In the genomic region with DNA sequence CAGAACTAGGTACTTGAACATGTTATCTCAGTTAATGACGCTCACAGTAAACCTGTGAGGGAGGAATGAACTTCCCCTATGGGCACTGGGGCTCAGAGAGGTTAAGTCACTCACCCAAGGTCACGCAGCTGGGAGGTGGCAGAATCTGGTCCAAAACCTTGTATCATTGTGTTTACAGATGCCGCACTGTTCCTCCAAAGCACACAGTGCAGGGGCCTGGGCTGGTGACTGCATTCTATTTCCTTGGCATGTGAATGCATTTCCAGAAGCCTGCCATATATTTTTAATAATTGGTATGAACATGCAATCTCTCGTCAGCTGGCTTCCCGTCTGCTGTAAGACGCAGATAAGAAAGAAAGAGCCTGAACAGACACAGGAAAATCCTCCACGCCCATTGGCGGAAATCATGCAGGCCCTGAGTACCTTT, we compare ENCODE assay signal across 1 cellular context.
A peak's percentile ranks its signal among the peaks of the same experiment; 100 is the strongest.
TF ChIP-seq lines count a peak whose summit lies in the region.

No MANE protein-coding gene starts in this region.

TF ChIP-seq in K562, 482 proteins besides CTCF, POLR2A, EP300 and RAD21 (continued from another document and continues in another):
- TF ChIP-seq, protein P1, sequence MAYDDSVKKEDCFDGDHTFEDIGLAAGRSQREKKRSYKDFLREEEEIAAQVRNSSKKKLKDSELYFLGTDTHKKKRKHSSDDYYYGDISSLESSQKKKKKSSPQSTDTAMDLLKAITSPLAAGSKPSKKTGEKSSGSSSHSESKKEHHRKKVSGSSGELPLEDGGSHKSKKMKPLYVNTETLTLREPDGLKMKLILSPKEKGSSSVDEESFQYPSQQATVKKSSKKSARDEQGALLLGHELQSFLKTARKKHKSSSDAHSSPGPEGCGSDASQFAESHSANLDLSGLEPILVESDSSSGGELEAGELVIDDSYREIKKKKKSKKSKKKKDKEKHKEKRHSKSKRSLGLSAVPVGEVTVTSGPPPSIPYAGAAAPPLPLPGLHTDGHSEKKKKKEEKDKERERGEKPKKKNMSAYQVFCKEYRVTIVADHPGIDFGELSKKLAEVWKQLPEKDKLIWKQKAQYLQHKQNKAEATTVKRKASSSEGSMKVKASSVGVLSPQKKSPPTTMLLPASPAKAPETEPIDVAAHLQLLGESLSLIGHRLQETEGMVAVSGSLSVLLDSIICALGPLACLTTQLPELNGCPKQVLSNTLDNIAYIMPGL (CRISPR knock-in tag; IDR thresholded peaks at IDR 0.05), result no peak
- TF ChIP-seq ZBTB17 (CRISPR knock-in tag; IDR thresholded peaks at IDR 0.05), result no peak
- TF ChIP-seq, protein P2, sequence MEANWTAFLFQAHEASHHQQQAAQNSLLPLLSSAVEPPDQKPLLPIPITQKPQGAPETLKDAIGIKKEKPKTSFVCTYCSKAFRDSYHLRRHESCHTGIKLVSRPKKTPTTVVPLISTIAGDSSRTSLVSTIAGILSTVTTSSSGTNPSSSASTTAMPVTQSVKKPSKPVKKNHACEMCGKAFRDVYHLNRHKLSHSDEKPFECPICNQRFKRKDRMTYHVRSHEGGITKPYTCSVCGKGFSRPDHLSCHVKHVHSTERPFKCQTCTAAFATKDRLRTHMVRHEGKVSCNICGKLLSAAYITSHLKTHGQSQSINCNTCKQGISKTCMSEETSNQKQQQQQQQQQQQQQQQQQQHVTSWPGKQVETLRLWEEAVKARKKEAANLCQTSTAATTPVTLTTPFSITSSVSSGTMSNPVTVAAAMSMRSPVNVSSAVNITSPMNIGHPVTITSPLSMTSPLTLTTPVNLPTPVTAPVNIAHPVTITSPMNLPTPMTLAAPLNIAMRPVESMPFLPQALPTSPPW (CRISPR knock-in tag; IDR thresholded peaks at IDR 0.05), result no peak
- TF ChIP-seq HMGN3 (IDR thresholded peaks at IDR 0.05; ENCODE audit: borderline replicate concordance, extremely low read depth, insufficient read length, low read depth, low read length), result no peak
- TF ChIP-seq ZBTB8A (IDR thresholded peaks at IDR 0.05; ENCODE audit: partially characterized antibody), result no peak
- TF ChIP-seq CREM (IDR thresholded peaks at IDR 0.05; ENCODE audit: low read depth), result no peak
- no peak for TF ChIP-seq POLR3G (IDR thresholded peaks at IDR 0.05; ENCODE audit: extremely low read depth, insufficient read length, insufficient replicate concordance)
- TF ChIP-seq PCBP1 (IDR thresholded peaks at IDR 0.05; ENCODE audit: low read depth, low read length, poor library complexity, severe bottlenecking), result no peak
- no peak for TF ChIP-seq HSF4 (CRISPR knock-in tag; IDR thresholded peaks at IDR 0.05; ENCODE audit: borderline replicate concordance)
- TF ChIP-seq, protein P3, sequence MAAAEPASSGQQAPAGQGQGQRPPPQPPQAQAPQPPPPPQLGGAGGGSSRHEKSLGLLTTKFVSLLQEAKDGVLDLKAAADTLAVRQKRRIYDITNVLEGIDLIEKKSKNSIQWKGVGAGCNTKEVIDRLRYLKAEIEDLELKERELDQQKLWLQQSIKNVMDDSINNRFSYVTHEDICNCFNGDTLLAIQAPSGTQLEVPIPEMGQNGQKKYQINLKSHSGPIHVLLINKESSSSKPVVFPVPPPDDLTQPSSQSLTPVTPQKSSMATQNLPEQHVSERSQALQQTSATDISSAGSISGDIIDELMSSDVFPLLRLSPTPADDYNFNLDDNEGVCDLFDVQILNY (CRISPR knock-in tag; IDR thresholded peaks at IDR 0.05), result no peak
- TF ChIP-seq ZNF586 (CRISPR knock-in tag; conservative IDR thresholded peaks at IDR 0.05), result no peak
- TF ChIP-seq ZNF311 (CRISPR knock-in tag; IDR thresholded peaks at IDR 0.05), result no peak
- peak; percentile 47 to 71; a peak in 2 of 4 replicates for TF ChIP-seq TRIM24 (IDR thresholded peaks at IDR 0.05)
- TF ChIP-seq DMBX1 (CRISPR knock-in tag; IDR thresholded peaks at IDR 0.05; ENCODE audit: borderline replicate concordance), result 0 out of 2 replicates have a peak, but pooled peaks have one; percentile 14
- TF ChIP-seq RCOR1 (IDR thresholded peaks at IDR 0.05; ENCODE audit: borderline replicate concordance in 1 of 2, low read depth in 2 of 2, low read length in 2 of 2), result peak; percentile 27 to 54; a peak in 2 of 4 replicates
- TF ChIP-seq, protein P4, sequence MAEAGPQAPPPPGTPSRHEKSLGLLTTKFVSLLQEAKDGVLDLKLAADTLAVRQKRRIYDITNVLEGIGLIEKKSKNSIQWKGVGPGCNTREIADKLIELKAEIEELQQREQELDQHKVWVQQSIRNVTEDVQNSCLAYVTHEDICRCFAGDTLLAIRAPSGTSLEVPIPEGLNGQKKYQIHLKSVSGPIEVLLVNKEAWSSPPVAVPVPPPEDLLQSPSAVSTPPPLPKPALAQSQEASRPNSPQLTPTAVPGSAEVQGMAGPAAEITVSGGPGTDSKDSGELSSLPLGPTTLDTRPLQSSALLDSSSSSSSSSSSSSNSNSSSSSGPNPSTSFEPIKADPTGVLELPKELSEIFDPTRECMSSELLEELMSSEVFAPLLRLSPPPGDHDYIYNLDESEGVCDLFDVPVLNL (CRISPR knock-in tag; IDR thresholded peaks at IDR 0.05; ENCODE audit: low read depth), result no peak
- TF ChIP-seq DNMT1 (IDR thresholded peaks at IDR 0.05), result no peak
- no peak for TF ChIP-seq HOXB6 (CRISPR knock-in tag; IDR thresholded peaks at IDR 0.05; ENCODE audit: borderline replicate concordance)
- TF ChIP-seq, protein P5, sequence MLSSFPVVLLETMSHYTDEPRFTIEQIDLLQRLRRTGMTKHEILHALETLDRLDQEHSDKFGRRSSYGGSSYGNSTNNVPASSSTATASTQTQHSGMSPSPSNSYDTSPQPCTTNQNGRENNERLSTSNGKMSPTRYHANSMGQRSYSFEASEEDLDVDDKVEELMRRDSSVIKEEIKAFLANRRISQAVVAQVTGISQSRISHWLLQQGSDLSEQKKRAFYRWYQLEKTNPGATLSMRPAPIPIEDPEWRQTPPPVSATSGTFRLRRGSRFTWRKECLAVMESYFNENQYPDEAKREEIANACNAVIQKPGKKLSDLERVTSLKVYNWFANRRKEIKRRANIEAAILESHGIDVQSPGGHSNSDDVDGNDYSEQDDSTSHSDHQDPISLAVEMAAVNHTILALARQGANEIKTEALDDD (IDR thresholded peaks at IDR 0.05), result no peak
- no peak for TF ChIP-seq ZNF143 (CRISPR knock-in tag; IDR thresholded peaks at IDR 0.05)
- TF ChIP-seq ZNF263 (CRISPR knock-in tag; IDR thresholded peaks at IDR 0.05; ENCODE audit: borderline replicate concordance), result no peak
- TF ChIP-seq, protein P6, sequence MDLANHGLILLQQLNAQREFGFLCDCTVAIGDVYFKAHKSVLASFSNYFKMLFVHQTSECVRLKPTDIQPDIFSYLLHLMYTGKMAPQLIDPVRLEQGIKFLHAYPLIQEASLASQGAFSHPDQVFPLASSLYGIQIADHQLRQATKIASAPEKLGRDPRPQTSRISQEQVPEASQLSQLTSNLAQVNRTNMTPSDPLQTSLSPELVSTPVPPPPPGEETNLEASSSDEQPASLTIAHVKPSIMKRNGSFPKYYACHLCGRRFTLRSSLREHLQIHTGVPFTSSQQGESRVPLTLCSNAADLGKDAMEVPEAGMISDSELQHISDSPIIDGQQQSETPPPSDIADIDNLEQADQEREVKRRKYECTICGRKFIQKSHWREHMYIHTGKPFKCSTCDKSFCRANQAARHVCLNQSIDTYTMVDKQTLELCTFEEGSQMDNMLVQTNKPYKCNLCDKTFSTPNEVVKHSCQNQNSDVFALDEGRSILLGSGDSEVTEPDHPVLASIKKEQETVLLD (IDR thresholded peaks at IDR 0.05), result no peak
- peak; percentile 97 for TF ChIP-seq HDAC2 (IDR thresholded peaks at IDR 0.05)
- no peak for TF ChIP-seq EWSR1 (IDR thresholded peaks at IDR 0.05; ENCODE audit: borderline replicate concordance, low read depth, partially characterized antibody)
- TF ChIP-seq MEIS2 (IDR thresholded peaks at IDR 0.05; ENCODE audit: partially characterized antibody), result peak; percentile 57
- TF ChIP-seq KLF6 (CRISPR knock-in tag; IDR thresholded peaks at IDR 0.05; ENCODE audit: borderline replicate concordance), result no peak
- no peak for TF ChIP-seq ZNF444 (CRISPR knock-in tag; IDR thresholded peaks at IDR 0.05)
- TF ChIP-seq FOXA1 (IDR thresholded peaks at IDR 0.05; ENCODE audit: borderline replicate concordance), result no peak
- TF ChIP-seq ETV1 (tag; conservative IDR thresholded peaks at IDR 0.05; ENCODE audit: low read depth), result peak; percentile 58; the same call in 1 of the 2 replicates
- no peak for TF ChIP-seq ZSCAN29 (IDR thresholded peaks at IDR 0.05)
- TF ChIP-seq CSDE1 (IDR thresholded peaks at IDR 0.05), result no peak
- TF ChIP-seq, protein P7, sequence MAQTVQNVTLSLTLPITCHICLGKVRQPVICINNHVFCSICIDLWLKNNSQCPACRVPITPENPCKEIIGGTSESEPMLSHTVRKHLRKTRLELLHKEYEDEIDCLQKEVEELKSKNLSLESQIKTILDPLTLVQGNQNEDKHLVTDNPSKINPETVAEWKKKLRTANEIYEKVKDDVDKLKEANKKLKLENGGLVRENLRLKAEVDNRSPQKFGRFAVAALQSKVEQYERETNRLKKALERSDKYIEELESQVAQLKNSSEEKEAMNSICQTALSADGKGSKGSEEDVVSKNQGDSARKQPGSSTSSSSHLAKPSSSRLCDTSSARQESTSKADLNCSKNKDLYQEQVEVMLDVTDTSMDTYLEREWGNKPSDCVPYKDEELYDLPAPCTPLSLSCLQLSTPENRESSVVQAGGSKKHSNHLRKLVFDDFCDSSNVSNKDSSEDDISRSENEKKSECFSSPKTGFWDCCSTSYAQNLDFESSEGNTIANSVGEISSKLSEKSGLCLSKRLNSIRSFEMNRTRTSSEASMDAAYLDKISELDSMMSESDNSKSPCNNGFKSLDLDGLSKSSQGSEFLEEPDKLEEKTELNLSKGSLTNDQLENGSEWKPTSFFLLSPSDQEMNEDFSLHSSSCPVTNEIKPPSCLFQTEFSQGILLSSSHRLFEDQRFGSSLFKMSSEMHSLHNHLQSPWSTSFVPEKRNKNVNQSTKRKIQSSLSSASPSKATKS (CRISPR knock-in tag; IDR thresholded peaks at IDR 0.05), result no peak
- TF ChIP-seq RFX1 (IDR thresholded peaks at IDR 0.05), result no peak
- TF ChIP-seq, protein P8, sequence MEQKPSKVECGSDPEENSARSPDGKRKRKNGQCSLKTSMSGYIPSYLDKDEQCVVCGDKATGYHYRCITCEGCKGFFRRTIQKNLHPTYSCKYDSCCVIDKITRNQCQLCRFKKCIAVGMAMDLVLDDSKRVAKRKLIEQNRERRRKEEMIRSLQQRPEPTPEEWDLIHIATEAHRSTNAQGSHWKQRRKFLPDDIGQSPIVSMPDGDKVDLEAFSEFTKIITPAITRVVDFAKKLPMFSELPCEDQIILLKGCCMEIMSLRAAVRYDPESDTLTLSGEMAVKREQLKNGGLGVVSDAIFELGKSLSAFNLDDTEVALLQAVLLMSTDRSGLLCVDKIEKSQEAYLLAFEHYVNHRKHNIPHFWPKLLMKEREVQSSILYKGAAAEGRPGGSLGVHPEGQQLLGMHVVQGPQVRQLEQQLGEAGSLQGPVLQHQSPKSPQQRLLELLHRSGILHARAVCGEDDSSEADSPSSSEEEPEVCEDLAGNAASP (IDR thresholded peaks at IDR 0.05), result no peak
- TF ChIP-seq NUFIP1 (IDR thresholded peaks at IDR 0.05; ENCODE audit: partially characterized antibody), result no peak
- TF ChIP-seq FOXM1 (IDR thresholded peaks at IDR 0.05; ENCODE audit: low read depth), result peak; percentile 86
- no peak for TF ChIP-seq FOXM1 (CRISPR knock-in tag; IDR thresholded peaks at IDR 0.05; ENCODE audit: low read depth)
- no peak for TF ChIP-seq IFI16 (CRISPR knock-in tag; IDR thresholded peaks at IDR 0.05)
- TF ChIP-seq ETV6 (IDR thresholded peaks at IDR 0.05; ENCODE audit: borderline replicate concordance in 1 of 2, low read depth in 2 of 2, low read length in 1 of 2), result no peak
- no peak for TF ChIP-seq ETV6 (CRISPR knock-in tag; IDR thresholded peaks at IDR 0.05; ENCODE audit: borderline replicate concordance)
- TF ChIP-seq ZNF224 (CRISPR knock-in tag; IDR thresholded peaks at IDR 0.05), result no peak
- TF ChIP-seq, protein P9, sequence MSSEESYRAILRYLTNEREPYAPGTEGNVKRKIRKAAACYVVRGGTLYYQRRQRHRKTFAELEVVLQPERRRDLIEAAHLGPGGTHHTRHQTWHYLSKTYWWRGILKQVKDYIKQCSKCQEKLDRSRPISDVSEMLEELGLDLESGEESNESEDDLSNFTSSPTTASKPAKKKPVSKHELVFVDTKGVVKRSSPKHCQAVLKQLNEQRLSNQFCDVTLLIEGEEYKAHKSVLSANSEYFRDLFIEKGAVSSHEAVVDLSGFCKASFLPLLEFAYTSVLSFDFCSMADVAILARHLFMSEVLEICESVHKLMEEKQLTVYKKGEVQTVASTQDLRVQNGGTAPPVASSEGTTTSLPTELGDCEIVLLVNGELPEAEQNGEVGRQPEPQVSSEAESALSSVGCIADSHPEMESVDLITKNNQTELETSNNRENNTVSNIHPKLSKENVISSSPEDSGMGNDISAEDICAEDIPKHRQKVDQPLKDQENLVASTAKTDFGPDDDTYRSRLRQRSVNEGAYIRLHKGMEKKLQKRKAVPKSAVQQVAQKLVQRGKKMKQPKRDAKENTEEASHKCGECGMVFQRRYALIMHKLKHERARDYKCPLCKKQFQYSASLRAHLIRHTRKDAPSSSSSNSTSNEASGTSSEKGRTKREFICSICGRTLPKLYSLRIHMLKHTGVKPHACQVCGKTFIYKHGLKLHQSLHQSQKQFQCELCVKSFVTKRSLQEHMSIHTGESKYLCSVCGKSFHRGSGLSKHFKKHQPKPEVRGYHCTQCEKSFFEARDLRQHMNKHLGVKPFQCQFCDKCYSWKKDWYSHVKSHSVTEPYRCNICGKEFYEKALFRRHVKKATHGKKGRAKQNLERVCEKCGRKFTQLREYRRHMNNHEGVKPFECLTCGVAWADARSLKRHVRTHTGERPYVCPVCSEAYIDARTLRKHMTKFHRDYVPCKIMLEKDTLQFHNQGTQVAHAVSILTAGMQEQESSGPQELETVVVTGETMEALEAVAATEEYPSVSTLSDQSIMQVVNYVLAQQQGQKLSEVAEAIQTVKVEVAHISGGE (CRISPR knock-in tag; IDR thresholded peaks at IDR 0.05), result no peak
- peak; percentile 39; the same call in 1 of the 2 replicates for TF ChIP-seq ATF7 (IDR thresholded peaks at IDR 0.05)
- TF ChIP-seq PYGO2 (tag; IDR thresholded peaks at IDR 0.05), result no peak
- no peak for TF ChIP-seq HCFC1 (IDR thresholded peaks at IDR 0.05; ENCODE audit: low read depth, low read length)
- no peak for TF ChIP-seq MYNN (IDR thresholded peaks at IDR 0.05)
- no peak for TF ChIP-seq MYNN (CRISPR knock-in tag; IDR thresholded peaks at IDR 0.05)
- TF ChIP-seq HLTF (IDR thresholded peaks at IDR 0.05), result no peak
- no peak for TF ChIP-seq ZKSCAN1 (IDR thresholded peaks at IDR 0.05; ENCODE audit: low read depth, low read length)
- TF ChIP-seq TARDBP (IDR thresholded peaks at IDR 0.05), result peak; percentile 35; the same call in 1 of the 2 replicates
- TF ChIP-seq RNF2 (IDR thresholded peaks at IDR 0.05), result no peak
- TF ChIP-seq EHMT2 (IDR thresholded peaks at IDR 0.05), result no peak
- no peak for TF ChIP-seq SP2 (IDR thresholded peaks at IDR 0.05; ENCODE audit: extremely low read depth, low read depth, low read length, poor library complexity, severe bottlenecking)
- peak; percentile 86; the same call in 1 of the 2 replicates for TF ChIP-seq PTBP1 (IDR thresholded peaks at IDR 0.05; ENCODE audit: low read depth, low read length)
- TF ChIP-seq, protein P10, sequence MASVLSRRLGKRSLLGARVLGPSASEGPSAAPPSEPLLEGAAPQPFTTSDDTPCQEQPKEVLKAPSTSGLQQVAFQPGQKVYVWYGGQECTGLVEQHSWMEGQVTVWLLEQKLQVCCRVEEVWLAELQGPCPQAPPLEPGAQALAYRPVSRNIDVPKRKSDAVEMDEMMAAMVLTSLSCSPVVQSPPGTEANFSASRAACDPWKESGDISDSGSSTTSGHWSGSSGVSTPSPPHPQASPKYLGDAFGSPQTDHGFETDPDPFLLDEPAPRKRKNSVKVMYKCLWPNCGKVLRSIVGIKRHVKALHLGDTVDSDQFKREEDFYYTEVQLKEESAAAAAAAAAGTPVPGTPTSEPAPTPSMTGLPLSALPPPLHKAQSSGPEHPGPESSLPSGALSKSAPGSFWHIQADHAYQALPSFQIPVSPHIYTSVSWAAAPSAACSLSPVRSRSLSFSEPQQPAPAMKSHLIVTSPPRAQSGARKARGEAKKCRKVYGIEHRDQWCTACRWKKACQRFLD (CRISPR knock-in tag; IDR thresholded peaks at IDR 0.05), result 0 out of 2 replicates have a peak, but pooled peaks have one; percentile 56
